ENCODE assay signal across 26 cellular contexts in the genomic region with DNA sequence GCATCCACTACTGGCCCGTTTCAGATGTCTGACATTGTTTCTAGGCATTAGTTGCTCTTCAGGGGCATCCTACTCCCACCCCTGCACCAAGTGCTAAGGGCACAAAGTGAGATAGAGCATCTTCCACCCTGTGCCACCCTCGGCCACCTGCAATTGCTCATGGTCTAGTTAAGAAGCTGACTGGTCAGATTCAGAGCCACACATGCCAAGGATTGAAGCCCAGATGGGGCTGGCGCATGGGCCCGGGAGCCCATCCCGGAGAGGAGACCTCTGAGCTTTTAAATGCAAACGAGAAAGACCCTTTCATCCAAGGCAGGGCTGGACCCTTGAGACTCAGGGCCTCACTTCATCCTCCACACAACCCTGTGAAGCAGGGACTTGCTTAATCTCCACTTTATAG. TPM values are rescaled to one million over a fixed set of nuclear protein-coding genes. Genes with fewer than 3 reads are reported as not detected.
"Had no signal": no experiment of that assay in that cellular context is flagged by ENCODE, and none has a peak within 500 bp of the region (broad histone marks: within the 10 kb centered on the region; RNA-seq: fewer than 3 reads in every experiment).

No MANE protein-coding gene starts in this region.

- H3K9ac ChIP-seq: parathyroid adenoma had no signal

- H3K36me3 ChIP-seq: ascending aorta, brain microvascular endothelial cell, upper lobe of left lung had no signal

- H3K27me3 Mint-ChIP-seq: activated CD4-positive, alpha-beta memory T cell treated with anti-CD3 and anti-CD28 coated beads, Interleukin-2, amount 10 ng/mL, durations not matched to agents 7 days and 5 days; activated CD4-positive, alpha-beta T cell treated with anti-CD3 and anti-CD28 coated beads, Interleukin-2, amount 10 ng/mL, durations not matched to agents 24 days and 14 days; activated naive CD4-positive, alpha-beta T cell treated with anti-CD3 and anti-CD28 coated beads, Interleukin-2, amount 50 U/mL, for 24 hours; central memory CD8-positive, alpha-beta T cell had no signal

- H3K9me3 Mint-ChIP-seq: activated CD4-positive, alpha-beta memory T cell treated with anti-CD3 and anti-CD28 coated beads, Interleukin-2, amount 10 ng/mL, durations not matched to agents 7 days and 5 days; activated CD4-positive, alpha-beta T cell treated with anti-CD3 and anti-CD28 coated beads, Interleukin-2, amount 10 ng/mL, durations not matched to agents 24 days and 14 days; activated naive CD4-positive, alpha-beta T cell treated with anti-CD3 and anti-CD28 coated beads, Interleukin-2, amount 50 U/mL, for 24 hours; central memory CD8-positive, alpha-beta T cell; nephron had no signal

- ATAC-seq: activated CD4-positive, CD25-positive, alpha-beta regulatory T cell treated with anti-CD3 and anti-CD28 coated beads, Interleukin-2, amount 50 U/mL, for 24 hours; foreskin keratinocyte; sciatic nerve; SK-N-SH treated with all-trans-retinoic acid at 6 μM for 48 hours had no signal

- H3K4me1 Mint-ChIP-seq: activated CD4-positive, alpha-beta memory T cell treated with anti-CD3 and anti-CD28 coated beads, Interleukin-2, amount 10 ng/mL, durations not matched to agents 7 days and 5 days had no signal

- H3K27me3 ChIP-seq: ascending aorta, brain microvascular endothelial cell, hepatocyte, neutrophil, upper lobe of left lung had no signal

- H3K4me3 Mint-ChIP-seq: activated CD4-positive, alpha-beta memory T cell treated with anti-CD3 and anti-CD28 coated beads, Interleukin-2, amount 10 ng/mL, durations not matched to agents 7 days and 5 days; activated CD4-positive, alpha-beta T cell treated with anti-CD3 and anti-CD28 coated beads, Interleukin-2, amount 10 ng/mL, durations not matched to agents 24 days and 14 days; activated naive CD4-positive, alpha-beta T cell treated with anti-CD3 and anti-CD28 coated beads, Interleukin-2, amount 50 U/mL, for 24 hours; central memory CD8-positive, alpha-beta T cell; nephron had no signal

- DNase-seq: activated CD4-positive, alpha-beta memory T cell treated with anti-CD3 and anti-CD28 coated beads, Interleukin-2, amount 10 ng/mL, durations not matched to agents 7 days and 5 days; activated CD4-positive, alpha-beta T cell treated with anti-CD3 and anti-CD28 coated beads, Interleukin-2, amount 10 ng/mL, durations not matched to agents 24 days and 14 days; activated gamma-delta T cell; brain microvascular endothelial cell; cortex of kidney; effector CD8-positive, alpha-beta T cell; erythroblast; foreskin keratinocyte; mesenchymal stem cell; stimulated activated CD4-positive, alpha-beta T cell treated with anti-CD3 and anti-CD28 coated beads, Interleukin-2, amount 100 ng/mL, for 48 hours; stimulated activated CD8-positive, alpha-beta memory T cell treated with anti-CD3 and anti-CD28 coated beads, Interleukin-4, amount 100 ng/mL, for 48 hours; stimulated activated naive CD4-positive, alpha-beta T cell had no signal

- H3K9me3 ChIP-seq: ascending aorta, neutrophil, upper lobe of left lung had no signal

- H3K4me1 ChIP-seq: foreskin keratinocyte had no signal

- H3K27ac ChIP-seq: brain microvascular endothelial cell, foreskin keratinocyte, hepatocyte, parathyroid adenoma, VCaP had no signal

- H3K27ac Mint-ChIP-seq: activated CD4-positive, alpha-beta memory T cell treated with anti-CD3 and anti-CD28 coated beads, Interleukin-2, amount 10 ng/mL, durations not matched to agents 7 days and 5 days; activated CD4-positive, alpha-beta T cell treated with anti-CD3 and anti-CD28 coated beads, Interleukin-2, amount 10 ng/mL, durations not matched to agents 24 days and 14 days; activated naive CD4-positive, alpha-beta T cell treated with anti-CD3 and anti-CD28 coated beads, Interleukin-2, amount 50 U/mL, for 24 hours; nephron had no signal

- H3K4me3 ChIP-seq: ascending aorta, hepatocyte, smooth muscle cell, upper lobe of left lung had no signal

RNA-seq across cellular contexts. Expression of a gene that starts 28.5 kb away (rescaled TPM):
- total RNA-seq: foreskin keratinocyte, myocyte had no signal
- polyA plus RNA-seq: foreskin keratinocyte had no signal
